2 cellular contexts compared by ENCODE assay signal in genomic region chr16:10621216-10621949, GRCh38.
A peak's percentile ranks its signal among the peaks of the same experiment; 100 is the strongest.
TF ChIP-seq lines count a peak whose summit lies in the region.
"Not testable (repeated sequence)": the region's sequence is repeated elsewhere in the genome, so short reads cannot be mapped to it uniquely, and the experiment has no call there.

No MANE protein-coding gene starts in this region.

TF ChIP-seq in K562, 482 proteins besides CTCF, POLR2A, EP300 and RAD21:
- TF ChIP-seq ZNF121 (CRISPR knock-in tag; conservative IDR thresholded peaks at IDR 0.05): peak; percentile 25; the same call in 1 of the 2 replicates

TF ChIP-seq in HepG2, 621 proteins besides CTCF, POLR2A, EP300 and RAD21:
- TF ChIP-seq ZNF816 (CRISPR knock-in tag; IDR thresholded peaks at IDR 0.05; ENCODE audit: borderline replicate concordance): 0 out of 2 replicates have a peak, but pooled peaks have one; percentile 38
- TF ChIP-seq ZNF121 (CRISPR knock-in tag; IDR thresholded peaks at IDR 0.05): peak; percentile 36; the same call in 1 of the 2 replicates
- peak; percentile 68; the same call in 1 of the 2 replicates for TF ChIP-seq ZNF362 (CRISPR knock-in tag; IDR thresholded peaks at IDR 0.05; ENCODE audit: borderline replicate concordance)
- peak; percentile 87 for TF ChIP-seq ZNF18 (CRISPR knock-in tag; IDR thresholded peaks at IDR 0.05; ENCODE audit: insufficient replicate concordance)
- peak; percentile 28 for TF ChIP-seq ZMYM3 (CRISPR knock-in tag; IDR thresholded peaks at IDR 0.05)
- TF ChIP-seq ZFP82 (CRISPR knock-in tag; IDR thresholded peaks at IDR 0.05; ENCODE audit: borderline replicate concordance): peak; percentile 73; the same call in 1 of the 2 replicates
- TF ChIP-seq ZNF460 (CRISPR knock-in tag; IDR thresholded peaks at IDR 0.05; ENCODE audit: borderline replicate concordance): peak; percentile 63
- TF ChIP-seq SOX6 (IDR thresholded peaks at IDR 0.05): not testable (repeated sequence)
- peak; percentile 16; the same call in 1 of the 2 replicates for TF ChIP-seq SOX6 (CRISPR knock-in tag; IDR thresholded peaks at IDR 0.05)
- TF ChIP-seq HOMEZ (CRISPR knock-in tag; IDR thresholded peaks at IDR 0.05; ENCODE audit: low read depth): peak; percentile 19; the same call in 1 of the 2 replicates
- 0 out of 2 replicates have a peak, but pooled peaks have one; percentile 54 for TF ChIP-seq ZNF644 (CRISPR knock-in tag; IDR thresholded peaks at IDR 0.05; ENCODE audit: low read depth)
- TF ChIP-seq ZNF670 (CRISPR knock-in tag; IDR thresholded peaks at IDR 0.05; ENCODE audit: borderline replicate concordance): 0 out of 2 replicates have a peak, but pooled peaks have one; percentile 35
- TF ChIP-seq ZNF33A (CRISPR knock-in tag; IDR thresholded peaks at IDR 0.05; ENCODE audit: borderline replicate concordance): 0 out of 2 replicates have a peak, but pooled peaks have one; percentile 48
- 0 out of 2 replicates have a peak, but pooled peaks have one; percentile 31 for TF ChIP-seq ZNF292 (CRISPR knock-in tag; IDR thresholded peaks at IDR 0.05; ENCODE audit: borderline replicate concordance, low read depth)
- TF ChIP-seq ZMYM4 (CRISPR knock-in tag; IDR thresholded peaks at IDR 0.05): 0 out of 2 replicates have a peak, but pooled peaks have one; percentile 1
- 0 out of 2 replicates have a peak, but pooled peaks have one; percentile 40 for TF ChIP-seq ZNF770 (CRISPR knock-in tag; IDR thresholded peaks at IDR 0.05)
- 0 out of 2 replicates have a peak, but pooled peaks have one; percentile 41 for TF ChIP-seq AHDC1 (CRISPR knock-in tag; IDR thresholded peaks at IDR 0.05; ENCODE audit: borderline replicate concordance)
- TF ChIP-seq PRDM10 (CRISPR knock-in tag; IDR thresholded peaks at IDR 0.05; ENCODE audit: low read depth): 0 out of 2 replicates have a peak, but pooled peaks have one; percentile 52
- TF ChIP-seq TEAD3 (CRISPR knock-in tag; optimal IDR thresholded peaks at IDR 0.05; ENCODE audit: borderline replicate concordance): peak; percentile 10
- 0 out of 2 replicates have a peak, but pooled peaks have one; percentile 33 for TF ChIP-seq ZNF501 (CRISPR knock-in tag; IDR thresholded peaks at IDR 0.05)
